30 cellular contexts compared by ENCODE assay signal in genomic region chr12:77682488-77682887, GRCh38.
"Had no signal": no experiment of that assay in that cellular context is flagged by ENCODE, and none has a peak within 500 bp of the region (broad histone marks: within the 10 kb centered on the region; RNA-seq: fewer than 3 reads in every experiment).

No MANE protein-coding gene starts in this region.

- H3K36me3 ChIP-seq: ascending aorta, breast epithelium, cardiac muscle cell, esophagus muscularis mucosa, gastrocnemius medialis, heart left ventricle had no signal

- ATAC-seq: activated naive CD4-positive, alpha-beta T cell treated with anti-CD3 and anti-CD28 coated beads, Interleukin-2, amount 50 U/mL, for 72 hours; activated T-cell treated with anti-CD3 and anti-CD28 coated beads, Interleukin-2, amount 50 U/mL, for 72 hours; effector memory CD8-positive, alpha-beta T cell; foreskin keratinocyte; gastrocnemius medialis; heart left ventricle had no signal

- H3K27me3 ChIP-seq: ascending aorta, breast epithelium, cardiac muscle cell, dorsolateral prefrontal cortex, esophagus muscularis mucosa, foreskin keratinocyte, gastrocnemius medialis, heart left ventricle had no signal

- DNase-seq: activated CD4-positive, alpha-beta memory T cell treated with anti-CD3 and anti-CD28 coated beads, Interleukin-2, amount 10 ng/mL, durations not matched to agents 7 days and 5 days; activated CD4-positive, alpha-beta T cell treated with anti-CD3 and anti-CD28 coated beads for 4 hours; activated CD4-positive, alpha-beta T cell treated with anti-CD3 and anti-CD28 coated beads, Interleukin-2, amount 10 ng/mL, durations not matched to agents 7 days and 5 days; activated CD4-positive, alpha-beta T cell treated with anti-CD3 and anti-CD28 coated beads, Interleukin-2, amount 50 U/mL, for 4 hours; activated CD4-positive, CD25-positive, alpha-beta regulatory T cell; activated CD4-positive, CD25-positive, alpha-beta regulatory T cell treated with anti-CD3 and anti-CD28 coated beads, Interleukin-2, amount 50 U/mL, for 72 hours; activated CD8-positive, alpha-beta memory T cell treated with anti-CD3 and anti-CD28 coated beads, Interleukin-2, amount 50 U/mL, for 48 hours; activated gamma-delta T cell; activated naive CD4-positive, alpha-beta T cell; activated naive CD4-positive, alpha-beta T cell treated with anti-CD3 and anti-CD28 coated beads, Interleukin-2, amount 10 ng/mL, durations not matched to agents 7 days and 5 days; activated naive CD8-positive, alpha-beta T cell treated with anti-CD3 and anti-CD28 coated beads, Interleukin-2, amount 10 ng/mL, durations not matched to agents 7 days and 5 days; activated T-cell treated with anti-CD3 and anti-CD28 coated beads for 4 hours; activated T-cell treated with anti-CD3 and anti-CD28 coated beads, Interleukin-2, amount 50 U/mL, for 24 hours; activated T-cell treated with anti-CD3 and anti-CD28 coated beads, Interleukin-2, amount 50 U/mL, for 72 hours; central memory CD4-positive, alpha-beta T cell; cerebellar nuclear complex; dorsolateral prefrontal cortex; effector memory CD8-positive, alpha-beta T cell; erythroblast; foreskin keratinocyte; gastrocnemius medialis; glutamatergic neuron; heart left ventricle; hypothalamus had no signal

- H3K9me3 ChIP-seq: ascending aorta, breast epithelium, esophagus muscularis mucosa, gastrocnemius medialis, heart left ventricle had no signal

- H3K4me3 ChIP-seq: ascending aorta, breast epithelium, cardiac muscle cell, coronary artery, dorsolateral prefrontal cortex, esophagus muscularis mucosa, gastrocnemius medialis, heart left ventricle had no signal
